Comparison of ENCODE assay signal across 8 cellular contexts in the genomic region with DNA sequence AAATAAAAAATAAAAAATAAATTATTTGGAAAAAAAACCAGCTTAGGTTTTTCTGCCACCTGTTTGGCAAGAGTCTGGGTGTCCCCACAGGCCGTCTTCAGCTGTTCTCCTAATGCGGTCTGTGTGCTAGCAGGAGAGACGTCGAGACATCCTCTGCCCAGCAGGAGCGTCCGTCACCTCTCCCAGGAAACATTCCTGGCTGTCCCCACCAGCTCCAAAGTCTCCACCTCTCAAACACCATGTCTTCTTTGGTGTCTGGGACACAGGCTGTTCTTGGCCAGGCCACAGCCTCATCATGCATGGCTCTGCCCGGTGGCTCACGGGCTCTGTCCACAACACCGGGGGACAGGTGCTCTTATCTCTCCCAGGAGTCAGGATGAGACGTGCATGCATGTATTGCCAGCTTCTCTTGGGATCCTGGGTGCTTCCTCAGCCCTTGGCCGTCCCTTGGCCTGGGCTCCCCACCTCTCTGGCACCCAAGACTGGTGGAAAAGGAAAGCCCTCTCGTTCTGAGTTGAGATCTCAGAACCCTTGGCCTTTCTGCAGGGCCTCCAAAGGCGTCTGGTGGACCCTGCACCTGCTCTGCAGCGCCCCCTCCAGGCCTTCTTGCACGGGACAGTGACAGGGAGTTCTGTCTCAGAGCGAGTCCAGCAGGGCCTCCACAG.
DNase-seq lines count a peak whose midpoint lies in the region; ATAC-seq and TF ChIP-seq lines count a peak whose summit lies in the region.

No MANE protein-coding gene starts in this region.

- ATAC-seq in GM19397 (IDR thresholded peaks at IDR 0.05; ENCODE audit: unreplicated experiment), result no peak
- ATAC-seq in HG03571 (IDR thresholded peaks at IDR 0.05; ENCODE audit: unreplicated experiment), result no peak

- H3K36me3 Mint-ChIP-seq in activated CD4-positive, alpha-beta T cell treated with anti-CD3 and anti-CD28 coated beads, Interleukin-2, amount 10 ng/mL, durations not matched to agents 24 days and 14 days (ENCODE audit: low read depth), result no peaks in the 10 kb centered on the region

- no peaks in the 10 kb centered on the region for H3K9me3 Mint-ChIP-seq in activated CD4-positive, alpha-beta T cell treated with anti-CD3 and anti-CD28 coated beads, Interleukin-2, amount 10 ng/mL, durations not matched to agents 24 days and 14 days

- intact Hi-C loops in activated CD4-positive, alpha-beta T cell treated with anti-CD3 and anti-CD28 coated beads, Interleukin-2, amount 10 ng/mL, durations not matched to agents 24 days and 14 days (cut with micrococcal nuclease), result loop anchor here (5.0 kb wide), 1 partner anchor 77 kb away; no protein-coding TSS in a partner anchor

- H3K27ac Mint-ChIP-seq in activated CD4-positive, alpha-beta T cell treated with anti-CD3 and anti-CD28 coated beads, Interleukin-2, amount 10 ng/mL, durations not matched to agents 24 days and 14 days, result no peak overlapping the region

- DNase-seq in Caki2 (ENCODE audit: low read depth), result peak; percentile 12
- peak; percentile 94 for DNase-seq in HuH-7 (ENCODE audit: low spot score)
- peak; percentile 84 for DNase-seq in activated CD4-positive, alpha-beta T cell treated with anti-CD3 and anti-CD28 coated beads, Interleukin-2, amount 10 ng/mL, durations not matched to agents 24 days and 14 days
- DNase-seq in foreskin fibroblast, result no peak
- peak in 2 of 3 experiments; percentile 18 to 51 for DNase-seq in stimulated activated CD4-positive, alpha-beta T cell treated with anti-CD3 and anti-CD28 coated beads, TNF-alpha, amount 100 ng/mL, for 24 hours (ENCODE audit: low read depth in 3 of 3)
- DNase-seq in putamen (ENCODE audit: low spot score), result no peak

- no peak overlapping the region for H3K4me3 ChIP-seq in foreskin fibroblast (ENCODE audit: low read depth in 1 of 2, low read length in 2 of 2)

- H3K4me1 Mint-ChIP-seq in activated CD4-positive, alpha-beta T cell treated with anti-CD3 and anti-CD28 coated beads, Interleukin-2, amount 10 ng/mL, durations not matched to agents 24 days and 14 days, result peaks cover 9% of the 10 kb centered on the region

- in situ Hi-C loops in Caki2 (cut with HindIII; ENCODE audit: low pct_unique_long_range_greater_than_20kb, low sequenced_read_pairs), result no loop called here

- no peak overlapping the region for H3K4me3 Mint-ChIP-seq in activated CD4-positive, alpha-beta T cell treated with anti-CD3 and anti-CD28 coated beads, Interleukin-2, amount 10 ng/mL, durations not matched to agents 24 days and 14 days

- peak; percentile 41 for TF ChIP-seq CTCF in foreskin fibroblast (IDR thresholded peaks at IDR 0.05; ENCODE audit: low read depth, low read length)

- peaks cover 7% of the 10 kb centered on the region for H3K27me3 Mint-ChIP-seq in activated CD4-positive, alpha-beta T cell treated with anti-CD3 and anti-CD28 coated beads, Interleukin-2, amount 10 ng/mL, durations not matched to agents 24 days and 14 days

Comparison
In these comparisons a context has a peak if more than half of its experiments do, and no peak if none do; other contexts are left out.
1. DNase-seq: peak in Caki2 (single experiment), HuH-7 (single experiment), activated CD4-positive, alpha-beta T cell treated with anti-CD3 and anti-CD28 coated beads, Interleukin-2, amount 10 ng/mL, durations not matched to agents 24 days and 14 days (single experiment) and stimulated activated CD4-positive, alpha-beta T cell treated with anti-CD3 and anti-CD28 coated beads, TNF-alpha, amount 100 ng/mL, for 24 hours (2 of 3); none in foreskin fibroblast (0 of 2) and putamen (single experiment).